ENCODE assay signal across 1 cellular context in the genomic region with DNA sequence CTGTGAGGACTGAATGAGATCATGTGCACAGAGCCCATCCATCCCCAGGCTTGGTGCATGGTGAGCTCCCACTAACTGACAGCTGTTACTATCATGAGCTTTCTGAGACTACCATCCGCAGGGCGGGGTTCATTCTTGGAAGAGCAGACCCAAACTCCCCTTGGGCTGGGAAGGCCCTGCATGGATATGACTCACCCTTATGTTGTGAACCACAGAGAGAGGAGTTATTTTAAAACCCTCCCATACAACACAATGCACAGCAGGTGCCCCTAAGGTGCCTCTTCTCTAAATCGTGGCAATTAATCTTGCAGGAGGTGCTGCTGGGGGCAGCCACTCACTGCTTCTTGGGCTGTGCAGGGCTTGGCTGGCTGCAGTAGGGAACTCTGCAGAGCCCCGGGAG.
TF ChIP-seq lines count a peak whose summit lies in the region.

No MANE protein-coding gene starts in this region.

TF ChIP-seq in WTC11, 78 proteins besides CTCF, POLR2A, EP300 and RAD21 (continued from another document):
- TF ChIP-seq, protein P1, sequence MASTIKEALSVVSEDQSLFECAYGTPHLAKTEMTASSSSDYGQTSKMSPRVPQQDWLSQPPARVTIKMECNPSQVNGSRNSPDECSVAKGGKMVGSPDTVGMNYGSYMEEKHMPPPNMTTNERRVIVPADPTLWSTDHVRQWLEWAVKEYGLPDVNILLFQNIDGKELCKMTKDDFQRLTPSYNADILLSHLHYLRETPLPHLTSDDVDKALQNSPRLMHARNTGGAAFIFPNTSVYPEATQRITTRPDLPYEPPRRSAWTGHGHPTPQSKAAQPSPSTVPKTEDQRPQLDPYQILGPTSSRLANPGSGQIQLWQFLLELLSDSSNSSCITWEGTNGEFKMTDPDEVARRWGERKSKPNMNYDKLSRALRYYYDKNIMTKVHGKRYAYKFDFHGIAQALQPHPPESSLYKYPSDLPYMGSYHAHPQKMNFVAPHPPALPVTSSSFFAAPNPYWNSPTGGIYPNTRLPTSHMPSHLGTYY (CRISPR knock-in tag; IDR thresholded peaks at IDR 0.05) = no peak
